9 cellular contexts compared by ENCODE assay signal in genomic region chr4:144575181-144575580, GRCh38.
DNase-seq lines count a peak whose midpoint lies in the region; ATAC-seq lines count a peak whose summit lies in the region.
"Had no signal": no experiment of that assay in that cellular context is flagged by ENCODE, and none has a peak within 500 bp of the region (broad histone marks: within the 10 kb centered on the region; RNA-seq: fewer than 3 reads in every experiment).

No MANE protein-coding gene starts in this region.

- ATAC-seq in GM18870 (IDR thresholded peaks at IDR 0.05; ENCODE audit: unreplicated experiment), result peak; percentile 63
- peak; percentile 59 for ATAC-seq in HG03432 (IDR thresholded peaks at IDR 0.05; ENCODE audit: unreplicated experiment)

- DNase-seq in cerebellar cortex (ENCODE audit: low spot score) (peak; percentile 6), occipital lobe (lab: John Stamatoyannopoulos, UW) (peak; percentile 10), AML-193 (lab: John Stamatoyannopoulos, UW) (no peak), cerebellum (ENCODE audit: low spot score) (no peak)
- DNase-seq in effector CD4-positive, alpha-beta T cell, result no peak
- DNase-seq: activated CD4-positive, alpha-beta T cell treated with anti-CD3 and anti-CD28 coated beads, Interleukin-2, amount 50 U/mL, for 4 hours; NCI-H1694 had no signal

Comparison
In these comparisons a context has a peak if more than half of its experiments do, and no peak if none do; other contexts are left out.
1. DNase-seq: peak in cerebellar cortex (single experiment) and occipital lobe (single experiment); none in AML-193 (0 of 2), effector CD4-positive, alpha-beta T cell (single experiment) and cerebellum (single experiment).